ENCODE assay signal across 1 cellular context in genomic region chr5:159119842-159120241, GRCh38. TPM values are rescaled to one million over a fixed set of nuclear protein-coding genes. Genes with fewer than 3 reads are reported as not detected.
"Had no signal": no experiment of that assay in that cellular context is flagged by ENCODE, and none has a peak within 500 bp of the region (broad histone marks: within the 10 kb centered on the region; RNA-seq: fewer than 3 reads in every experiment).

No MANE protein-coding gene starts in this region.

RNA-seq across cellular contexts. Expression of gene EBF1, which starts 20.1 kb away (rescaled TPM):
- total RNA-seq: activated T-helper 1 cell treated with anti-CD3 and anti-CD28 coated beads, Interleukin-12 subunit alpha, Interleukin-12 subunit beta, Interleukin-2, Interleukin-4 antibody, amounts not matched to agents 30 ng/mL and 10 ng/mL and 1 ng/mL, durations not matched to agents 14 hours and 24 hours and 36 hours had no signal
